19 cellular contexts compared by ENCODE assay signal in the genomic region with DNA sequence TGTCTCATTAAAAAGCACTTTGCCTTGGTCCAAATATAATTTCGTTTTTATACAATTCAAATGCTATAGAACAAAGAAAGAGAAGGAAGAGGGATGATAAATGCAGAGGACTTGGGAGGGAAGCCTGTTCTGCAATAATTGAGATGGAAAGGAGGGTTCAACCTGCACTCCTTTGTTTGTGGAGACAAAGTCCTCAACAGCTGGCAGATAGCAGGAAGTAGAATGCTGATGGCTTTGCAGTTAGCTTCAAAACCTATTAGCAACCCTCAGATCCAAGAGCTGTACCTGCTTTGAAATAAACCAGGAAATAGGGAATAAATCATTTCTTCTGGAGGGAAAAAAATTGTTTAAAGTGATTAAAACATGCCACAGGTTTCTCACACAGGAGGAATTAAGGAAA.
DNase-seq lines count a peak whose midpoint lies in the region; FAIRE-seq lines count a peak whose summit lies in the region.
"Had no signal": no experiment of that assay in that cellular context is flagged by ENCODE, and none has a peak within 500 bp of the region (broad histone marks: within the 10 kb centered on the region; RNA-seq: fewer than 3 reads in every experiment).

No MANE protein-coding gene starts in this region.

- H3K9me3 Mint-ChIP-seq in activated naive CD4-positive, alpha-beta T cell treated with anti-CD3 and anti-CD28 coated beads, Interleukin-2, amount 10 ng/mL, durations not matched to agents 7 days and 5 days: no peaks in the 10 kb centered on the region
- no peaks in the 10 kb centered on the region for H3K9me3 Mint-ChIP-seq in CD8-positive, alpha-beta memory T cell
- H3K9me3 Mint-ChIP-seq: activated T-helper 17 cell treated with anti-CD3 and anti-CD28 coated beads, Interleukin-2, amount 50 U/mL, for 72 hours had no signal

- CTCF ChIA-PET in activated naive CD4-positive, alpha-beta T cell treated with anti-CD3 and anti-CD28 coated beads, Interleukin-2, amount 10 ng/mL, durations not matched to agents 7 days and 5 days (lab: Charles Lee): no interaction called here
- CTCF ChIA-PET in CD8-positive, alpha-beta memory T cell (lab: Charles Lee): no interaction called here

- H3K36me3 ChIP-seq in small intestine (ENCODE audit: control insufficient read depth in 2 of 2, insufficient read depth in 2 of 2, low read length in 2 of 2): no peaks in the 10 kb centered on the region
- no peaks in the 10 kb centered on the region for H3K36me3 ChIP-seq in CD8-positive, alpha-beta memory T cell (ENCODE audit: insufficient read depth, low read length)
- H3K36me3 ChIP-seq: ovary, suprapubic skin had no signal

- POLR2A ChIA-PET in CD8-positive, alpha-beta memory T cell (lab: Charles Lee): no interaction called here

- H3K4me3 ChIP-seq in small intestine (ENCODE audit: low read depth in 1 of 2, low read length in 2 of 2): no peak overlapping the region
- H3K4me3 ChIP-seq in CD8-positive, alpha-beta memory T cell (ENCODE audit: low read length): no peak overlapping the region
- H3K4me3 ChIP-seq: ovary, suprapubic skin had no signal

- H3K27ac Mint-ChIP-seq in activated naive CD4-positive, alpha-beta T cell treated with anti-CD3 and anti-CD28 coated beads, Interleukin-2, amount 10 ng/mL, durations not matched to agents 7 days and 5 days: no peak overlapping the region
- H3K27ac Mint-ChIP-seq in CD8-positive, alpha-beta memory T cell: no peak overlapping the region
- H3K27ac Mint-ChIP-seq: activated T-helper 17 cell treated with anti-CD3 and anti-CD28 coated beads, Interleukin-2, amount 50 U/mL, for 72 hours; HFFc6 had no signal

- H3K4me3 Mint-ChIP-seq in activated naive CD4-positive, alpha-beta T cell treated with anti-CD3 and anti-CD28 coated beads, Interleukin-2, amount 10 ng/mL, durations not matched to agents 7 days and 5 days: no peak overlapping the region
- no peak overlapping the region for H3K4me3 Mint-ChIP-seq in CD8-positive, alpha-beta memory T cell
- H3K4me3 Mint-ChIP-seq: activated T-helper 17 cell treated with anti-CD3 and anti-CD28 coated beads, Interleukin-2, amount 50 U/mL, for 72 hours; HFFc6 had no signal

- 5 to 13% (median 12%) methylated on average over 1 of the region's 1 CpG for WGBS in small intestine, 3 donors

- no peaks in the 10 kb centered on the region for H3K27me3 Mint-ChIP-seq in activated naive CD4-positive, alpha-beta T cell treated with anti-CD3 and anti-CD28 coated beads, Interleukin-2, amount 10 ng/mL, durations not matched to agents 7 days and 5 days
- H3K27me3 Mint-ChIP-seq in CD8-positive, alpha-beta memory T cell: peaks cover 4 to 28% of the 10 kb centered on the region in 2 donors

- no peak overlapping the region for H3K27ac ChIP-seq in small intestine (ENCODE audit: low read depth in 1 of 2, low read length in 1 of 2)
- no peak overlapping the region for H3K27ac ChIP-seq in CD8-positive, alpha-beta memory T cell (ENCODE audit: low read depth, low read length)
- H3K27ac ChIP-seq: ovary, suprapubic skin had no signal

- peak; percentile 24 for DNase-seq in NCI-H82 (lab: John Stamatoyannopoulos, UW)
- no peak for DNase-seq in NCI-H82 treated with DMSO at 0.1 percent for 48 hours (lab: John Stamatoyannopoulos, UW; ENCODE audit: unreplicated experiment)
- DNase-seq in NCI-H510A treated with DMSO at 0.1 percent for 48 hours (lab: John Stamatoyannopoulos, UW): peak; percentile 29
- peak; percentile 25 for DNase-seq in iPS DF 4.7 (ENCODE audit: extremely low read depth, low spot score)
- peak; percentile 82 for DNase-seq in small intestine
- no peak for DNase-seq in D341Med (ENCODE audit: low spot score)
- no peak for DNase-seq in activated naive CD4-positive, alpha-beta T cell treated with anti-CD3 and anti-CD28 coated beads, Interleukin-2, amount 10 ng/mL, durations not matched to agents 7 days and 5 days
- DNase-seq in CD8-positive, alpha-beta memory T cell: no peak
- DNase-seq: ACHN; HFFc6; left cardiac atrium; NCI-H2171 treated with DMSO at 0.1 percent for 48 hours; ovary; SHP77 treated with DMSO at 0.1 percent for 48 hours; stimulated activated CD4-positive, alpha-beta T cell treated with anti-CD3 and anti-CD28 coated beads, Interleukin-4, amount 100 ng/mL, for 24 hours had no signal

- H3K27me3 ChIP-seq in small intestine (ENCODE audit: control insufficient read depth in 2 of 2, insufficient read depth in 2 of 2, low read length in 2 of 2): no peaks in the 10 kb centered on the region
- H3K27me3 ChIP-seq in CD8-positive, alpha-beta memory T cell (ENCODE audit: insufficient read depth, low read length, poor library complexity, severe bottlenecking): no peaks in the 10 kb centered on the region
- H3K27me3 ChIP-seq: ovary, suprapubic skin had no signal

- H3K9me3 ChIP-seq in small intestine (ENCODE audit: control insufficient read depth, low read depth): no peaks in the 10 kb centered on the region
- no peaks in the 10 kb centered on the region for H3K9me3 ChIP-seq in CD8-positive, alpha-beta memory T cell (ENCODE audit: low read length)
- H3K9me3 ChIP-seq: ovary, suprapubic skin had no signal

- no peak for FAIRE-seq in small intestine (lab: Jason Lieb, UNC)
- FAIRE-seq: bronchial epithelial cell, HTR-8/SVneo had no signal

- H3K4me1 ChIP-seq in small intestine (ENCODE audit: control insufficient read depth in 2 of 2, insufficient read depth in 1 of 2, low read depth in 1 of 2, low read length in 1 of 2): no peaks in the 10 kb centered on the region
- no peaks in the 10 kb centered on the region for H3K4me1 ChIP-seq in CD8-positive, alpha-beta memory T cell (ENCODE audit: insufficient read depth, low read length)
- H3K4me1 ChIP-seq: suprapubic skin had no signal

- H3K36me3 Mint-ChIP-seq in activated naive CD4-positive, alpha-beta T cell treated with anti-CD3 and anti-CD28 coated beads, Interleukin-2, amount 10 ng/mL, durations not matched to agents 7 days and 5 days: no peaks in the 10 kb centered on the region
- H3K36me3 Mint-ChIP-seq in CD8-positive, alpha-beta memory T cell: peaks cover 0 to 4% (median 0%) of the 10 kb centered on the region in 3 donors

- H3K4me1 Mint-ChIP-seq in activated naive CD4-positive, alpha-beta T cell treated with anti-CD3 and anti-CD28 coated beads, Interleukin-2, amount 10 ng/mL, durations not matched to agents 7 days and 5 days: no peaks in the 10 kb centered on the region
- no peaks in the 10 kb centered on the region for H3K4me1 Mint-ChIP-seq in CD8-positive, alpha-beta memory T cell
- H3K4me1 Mint-ChIP-seq: activated T-helper 17 cell treated with anti-CD3 and anti-CD28 coated beads, Interleukin-2, amount 50 U/mL, for 72 hours had no signal

Comparison
In these comparisons a context has a peak if more than half of its experiments do, and no peak if none do; other contexts are left out.
1. DNase-seq: peak in NCI-H82 (single experiment), NCI-H510A treated with DMSO at 0.1 percent for 48 hours (single experiment), iPS DF 4.7 (single experiment) and small intestine (single experiment); none in NCI-H82 treated with DMSO at 0.1 percent for 48 hours (single experiment), D341Med (single experiment), activated naive CD4-positive, alpha-beta T cell treated with anti-CD3 and anti-CD28 coated beads, Interleukin-2, amount 10 ng/mL, durations not matched to agents 7 days and 5 days (single experiment) and CD8-positive, alpha-beta memory T cell (0 of 5).